22 cellular contexts compared by ENCODE assay signal in the genomic region with DNA sequence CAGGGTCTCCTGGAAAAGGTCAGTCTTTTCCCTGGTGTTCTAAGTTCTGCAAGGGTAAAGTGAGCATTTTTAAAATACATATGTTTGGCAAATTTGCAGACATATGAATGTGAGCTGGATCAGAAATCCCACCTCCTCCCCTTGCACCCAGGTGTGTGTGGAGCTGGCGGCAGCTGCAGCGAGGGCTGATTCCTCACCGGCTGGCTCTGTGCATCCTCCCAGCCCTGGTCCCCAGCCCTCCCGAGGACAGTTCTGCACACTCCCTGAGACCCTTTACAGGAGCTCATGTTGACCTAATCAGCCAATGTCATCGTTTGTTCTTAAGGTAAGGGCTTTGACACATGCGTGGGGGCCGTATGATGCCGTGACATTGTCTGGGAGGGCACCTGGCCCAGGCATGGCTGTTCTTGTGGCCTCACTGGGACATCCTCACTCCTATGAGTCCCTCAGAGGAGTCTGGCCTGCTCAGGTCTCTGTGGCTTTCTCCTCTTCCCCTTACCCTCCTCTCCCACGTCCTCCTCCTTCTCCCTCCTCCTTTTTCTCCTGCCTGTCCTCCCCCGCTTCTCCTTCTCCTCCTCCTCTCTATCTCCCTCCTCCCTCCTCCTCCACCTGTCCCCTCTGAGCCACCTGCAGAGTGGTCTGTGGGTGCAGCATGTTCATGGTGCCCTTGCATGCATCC.
"Had no signal": no experiment of that assay in that cellular context is flagged by ENCODE, and none has a peak within 500 bp of the region (broad histone marks: within the 10 kb centered on the region; RNA-seq: fewer than 3 reads in every experiment).

No MANE protein-coding gene starts in this region.

- H3K4me3 Mint-ChIP-seq: IgD-negative memory B cell had no signal

- H3K4me3 ChIP-seq: MG63 had no signal

- H3K27ac ChIP-seq: HL-60, RWPE1 had no signal

- H3K9me2 ChIP-seq: SK-N-SH had no signal

- H3K36me3 ChIP-seq: MG63 had no signal

- H3K4me1 Mint-ChIP-seq: IgD-negative memory B cell had no signal

- H3K9me3 ChIP-seq: SK-N-SH had no signal

- ATAC-seq: Panc1, PC-3 had no signal

- H3K4me2 ChIP-seq: SK-N-SH had no signal

- DNase-seq: KBM-7, MG63, NCI-H1092, NCI-H1105 treated with DMSO at 0.1 percent for 48 hours, NCI-H1417 treated with DMSO at 0.1 percent for 48 hours, NCI-H146, NCI-H1694 treated with DMSO at 0.1 percent for 48 hours, NCI-H1930, NCI-H2081, NCI-H2107, NCI-H2227 treated with DMSO at 0.1 percent for 48 hours, NCI-H524, NCI-H526 treated with DMSO at 0.1 percent for 48 hours, NCI-H774, PC-3, SHP77, SK-N-SH, SW 1271 had no signal

- H3K27ac Mint-ChIP-seq: IgD-negative memory B cell had no signal
